In genomic region chrX:112477653-112478052, GRCh38 we compare ENCODE assay signal across 32 cellular contexts.
"Had no signal": no experiment of that assay in that cellular context is flagged by ENCODE, and none has a peak within 500 bp of the region (broad histone marks: within the 10 kb centered on the region; RNA-seq: fewer than 3 reads in every experiment).

No MANE protein-coding gene starts in this region.

- DNase-seq: activated effector memory CD4-positive, alpha-beta T cell treated with anti-CD3 and anti-CD28 coated beads, Interleukin-2, amount 50 U/mL, for 16 hours; activated effector memory CD4-positive, alpha-beta T cell treated with Interleukin-2 at 50 U/mL for 16 hours; activated gamma-delta T cell; activated gamma-delta T cell treated with Interleukin-2 at 50 U/mL for 16 hours; activated naive CD4-positive, alpha-beta T cell; activated naive CD4-positive, alpha-beta T cell treated with anti-CD3 and anti-CD28 coated beads for 36 hours; activated naive CD4-positive, alpha-beta T cell treated with anti-CD3 and anti-CD28 coated beads, Interleukin-2, amount 10 ng/mL, durations not matched to agents 7 days and 5 days; activated naive CD4-positive, alpha-beta T cell treated with anti-CD3 and anti-CD28 coated beads, Interleukin-2, amount 50 U/mL, for 16 hours; activated naive CD4-positive, alpha-beta T cell treated with Interleukin-2 at 50 U/mL for 16 hours; activated naive CD8-positive, alpha-beta T cell treated with anti-CD3 and anti-CD28 coated beads for 36 hours; activated naive CD8-positive, alpha-beta T cell treated with anti-CD3 and anti-CD28 coated beads, Interleukin-2, amount 10 ng/mL, durations not matched to agents 7 days and 5 days; activated naive CD8-positive, alpha-beta T cell treated with anti-CD3 and anti-CD28 coated beads, Interleukin-2, amount 50 U/mL, for 24 hours; activated T-cell treated with anti-CD3 and anti-CD28 coated beads, Interleukin-2, amount 50 U/mL, for 24 hours; activated T-cell treated with anti-CD3 and anti-CD28 coated beads, Interleukin-2, amount 50 U/mL, for 4 hours; activated T-cell treated with anti-CD3 and anti-CD28 coated beads, Interleukin-2, amount 50 U/mL, for 48 hours; activated T-cell treated with anti-CD3 and anti-CD28 coated beads, Interleukin-2, amount 50 U/mL, for 72 hours; adrenal gland; amniotic stem cell; amygdala; anterior cingulate cortex; aorta; body of pancreas; brain microvascular endothelial cell; caudate nucleus; central memory CD4-positive, alpha-beta T cell; cerebellar nuclear complex had no signal

- H3K27me3 ChIP-seq: ascending aorta, body of pancreas, brain microvascular endothelial cell, cardiac muscle cell had no signal

- H3K9me3 ChIP-seq: adrenal gland, body of pancreas had no signal

- H3K4me3 ChIP-seq: adrenal gland, ascending aorta, body of pancreas, breast epithelium, cardiac muscle cell had no signal

- FAIRE-seq: bronchial epithelial cell had no signal

- ATAC-seq: activated naive CD4-positive, alpha-beta T cell treated with anti-CD3 and anti-CD28 coated beads, Interleukin-2, amount 50 U/mL, for 72 hours; activated naive CD8-positive, alpha-beta T cell treated with anti-CD3 and anti-CD28 coated beads, Interleukin-2, amount 50 U/mL, for 24 hours; activated T-cell treated with anti-CD3 and anti-CD28 coated beads, Interleukin-2, amount 50 U/mL, for 4 hours; activated T-cell treated with anti-CD3 and anti-CD28 coated beads, Interleukin-2, amount 50 U/mL, for 72 hours; activated T-helper 17 cell treated with anti-CD3 and anti-CD28 coated beads, Interleukin-2, amount 50 U/mL, for 72 hours; body of pancreas had no signal

- H3K4me1 ChIP-seq: adrenal gland, ascending aorta, body of pancreas, breast epithelium had no signal

- H3K27ac ChIP-seq: adrenal gland, ascending aorta, body of pancreas, brain microvascular endothelial cell, breast epithelium, cardiac muscle cell had no signal

- H3K36me3 ChIP-seq: adrenal gland, ascending aorta, brain microvascular endothelial cell, breast epithelium, cardiac muscle cell had no signal
